Comparison of ENCODE assay signal across 10 cellular contexts in genomic region chr1:116986531-116987255, GRCh38. TPM values are rescaled to one million over a fixed set of nuclear protein-coding genes. Genes with fewer than 3 reads are reported as not detected.
DNase-seq lines count a peak whose midpoint lies in the region; ATAC-seq and TF ChIP-seq lines count a peak whose summit lies in the region.
"Had no signal": no experiment of that assay in that cellular context is flagged by ENCODE, and none has a peak within 500 bp of the region (broad histone marks: within the 10 kb centered on the region; RNA-seq: fewer than 3 reads in every experiment).

No MANE protein-coding gene starts in this region.

- H3K36me3 Mint-ChIP-seq in T-cell, result no peaks in the 10 kb centered on the region

- H3K4me2 ChIP-seq in hepatocyte, result peak overlapping the region; percentile 12
- H3K4me2 ChIP-seq: smooth muscle cell had no signal

- H3K9me2 ChIP-seq in hepatocyte (replicated peaks; ENCODE audit: insufficient read depth), result no peaks in the 10 kb centered on the region

- DNase-seq in T-cell (peak in 23 of 34 experiments; percentile 3 to 57 (median 24)), hepatocyte (ENCODE audit: low spot score) (no peak), mucosa of gallbladder (ENCODE audit: low spot score) (no peak), glomerular visceral epithelial cell (ENCODE audit: extremely low spot score) (no peak), prostate gland (ENCODE audit: low spot score) (no peak)
- DNase-seq in activated T-cell treated with anti-CD3 and anti-CD28 coated beads, Interleukin-2, amount 50 U/mL, for 1 hour, result peak; percentile 55
- DNase-seq in stimulated activated naive CD4-positive, alpha-beta T cell (lab: John Stamatoyannopoulos, UW), result peak in 5 of 6 experiments; percentile 19 to 82 (median 48)
- DNase-seq: NCI-H524 had no signal

- peak overlapping the region; percentile 98 for H3K27ac Mint-ChIP-seq in T-cell

- 81% methylated on average over 27 of the region's 27 CpGs for WGBS in hepatocyte (ENCODE audit: low lambda C conversion rate, missing lambda C conversion rate)
- WGBS in prostate gland, result 74% methylated on average over 27 of the region's 27 CpGs

- H3K4me3 Mint-ChIP-seq in T-cell, result peak overlapping the region; percentile 82 to 88 (median 84)

- peak; percentile 60 to 65 (median 64) for ATAC-seq in T-cell (replicated peaks in 1 of 4)
- no peak for ATAC-seq in HG02623 (IDR thresholded peaks at IDR 0.05; ENCODE audit: unreplicated experiment)

- TF ChIP-seq POLR2A in prostate gland (IDR thresholded peaks at IDR 0.05), result no peak

- POLR2A ChIA-PET in T-cell (lab: Charles Lee), result interaction anchor here (0.6 to 1.5 kb wide), 4 partner anchors 23 to 130 kb away, joined by 3 to 7 read pairs (median 4); partner anchors contain the start of gene TTF2 (in 1 of the 2)

- H3K79me2 ChIP-seq in hepatocyte, result no peaks in the 10 kb centered on the region

- no peaks in the 10 kb centered on the region for H4K20me1 ChIP-seq in hepatocyte (ENCODE audit: insufficient read depth, poor library complexity, severe bottlenecking)

- intact Hi-C loops in prostate gland (cut with DNase I), result loop anchor here (10.0 kb wide), 1 partner anchor 72 kb away; no protein-coding TSS in a partner anchor

- H3K36me3 ChIP-seq in hepatocyte (replicated peaks; ENCODE audit: insufficient read depth, low read depth) (no peaks in the 10 kb centered on the region), prostate gland (no peaks in the 10 kb centered on the region)

- H3K9me3 ChIP-seq in hepatocyte (ENCODE audit: low read depth) (no peaks in the 10 kb centered on the region), prostate gland (no peaks in the 10 kb centered on the region)

- H3K4me1 ChIP-seq in hepatocyte (ENCODE audit: insufficient read depth), result peaks cover 28% of the 10 kb centered on the region
- H3K4me1 ChIP-seq in prostate gland (replicated peaks), result no peaks in the 10 kb centered on the region

- H2AFZ ChIP-seq in hepatocyte, result no peak overlapping the region

- H3K4me3 ChIP-seq in hepatocyte (no peak overlapping the region), prostate gland (no peak overlapping the region)
- H3K4me3 ChIP-seq: smooth muscle cell had no signal

- no peaks in the 10 kb centered on the region for H3K9me3 Mint-ChIP-seq in T-cell

- H3K27ac ChIP-seq in hepatocyte, result peak overlapping the region; percentile 33
- H3K27ac ChIP-seq in prostate gland, result no peak overlapping the region

- CTCF ChIA-PET in T-cell (lab: Charles Lee), result interaction anchor here in 1 of 2 donors (0.6 to 1.2 kb wide), 3 partner anchors 70 to 671 kb away, joined by 3 to 5 read pairs (median 3); partner anchors contain the start of gene TTF2

- TF ChIP-seq CTCF in hepatocyte (IDR thresholded peaks at IDR 0.05; ENCODE audit: poor library complexity), result no peak
- no peak for TF ChIP-seq CTCF in prostate gland (IDR thresholded peaks at IDR 0.05)

- no peaks in the 10 kb centered on the region for H3K27me3 Mint-ChIP-seq in T-cell

- no peaks in the 10 kb centered on the region for H3K27me3 ChIP-seq in hepatocyte
- H3K27me3 ChIP-seq in prostate gland (replicated peaks; ENCODE audit: insufficient read depth), result no peaks in the 10 kb centered on the region

- peaks cover 43 to 55% (median 43%) of the 10 kb centered on the region in 3 donors for H3K4me1 Mint-ChIP-seq in T-cell

RNA-seq across cellular contexts. Expression of gene CD101, which starts 14.9 kb away (rescaled TPM):
- total RNA-seq in T-cell, result 10 to 100 TPM in 2 of 5 donors, 1 to 10 TPM in 3; 4.8 to 13.4 (median 5.3) TPM
- total RNA-seq in hepatocyte, result 0.13 and 0.60 TPM in 2 replicates
- not detected in 2 replicates for polyA plus RNA-seq in hepatocyte
- 2.8 TPM for total RNA-seq in mucosa of gallbladder
- 1 to 10 TPM in 1 of 2 donors, under 1 TPM in 1; 0.59 to 1.1 TPM for total RNA-seq in prostate gland

Comparison
In these comparisons a context has a peak if more than half of its experiments do, and no peak if none do; other contexts are left out.
1. DNase-seq: peak in T-cell (23 of 34), activated T-cell treated with anti-CD3 and anti-CD28 coated beads, Interleukin-2, amount 50 U/mL, for 1 hour (single experiment) and stimulated activated naive CD4-positive, alpha-beta T cell (5 of 6); none in hepatocyte (single experiment), mucosa of gallbladder (single experiment), glomerular visceral epithelial cell (single experiment) and prostate gland (single experiment).